ENCODE assay signal across 1 cellular context in genomic region chr14:102922490-102923200, GRCh38.
TF ChIP-seq lines count a peak whose summit lies in the region.

Gene AMN (plus strand): TSS chr14:102922663. CDS start chr14:102922689, 26 bp downstream.

TF ChIP-seq in HepG2, 621 proteins besides CTCF, POLR2A, EP300 and RAD21 (continued from another document and continues in another):
- TF ChIP-seq HBP1 (CRISPR knock-in tag; IDR thresholded peaks at IDR 0.05; ENCODE audit: low read depth) = peak; percentile 30; the same call in 1 of the 2 replicates
- TF ChIP-seq ZNF329 (CRISPR knock-in tag; IDR thresholded peaks at IDR 0.05; ENCODE audit: low read depth) = peak; percentile 75
- no peak for TF ChIP-seq TCF12 (IDR thresholded peaks at IDR 0.05)
- TF ChIP-seq TCF12 (CRISPR knock-in tag; IDR thresholded peaks at IDR 0.05) = no peak
- no peak for TF ChIP-seq SOX6 (IDR thresholded peaks at IDR 0.05)
- TF ChIP-seq SOX6 (CRISPR knock-in tag; IDR thresholded peaks at IDR 0.05) = peak; percentile 57; the same call in 1 of the 2 replicates
- no peak for TF ChIP-seq PLSCR1 (CRISPR knock-in tag; IDR thresholded peaks at IDR 0.05; ENCODE audit: borderline replicate concordance)
- TF ChIP-seq ZNF20 (CRISPR knock-in tag; IDR thresholded peaks at IDR 0.05) = no peak
- no peak for TF ChIP-seq ZNF740 (CRISPR knock-in tag; IDR thresholded peaks at IDR 0.05)
- TF ChIP-seq RFX3 (CRISPR knock-in tag; IDR thresholded peaks at IDR 0.05) = no peak
- TF ChIP-seq ZBTB4 (CRISPR knock-in tag; IDR thresholded peaks at IDR 0.05; ENCODE audit: borderline replicate concordance) = no peak
- TF ChIP-seq ZNF672 (CRISPR knock-in tag; IDR thresholded peaks at IDR 0.05) = no peak
- no peak for TF ChIP-seq CENPX (CRISPR knock-in tag; IDR thresholded peaks at IDR 0.05)
- no peak for TF ChIP-seq ZNF773 (CRISPR knock-in tag; IDR thresholded peaks at IDR 0.05; ENCODE audit: borderline replicate concordance)
- TF ChIP-seq CCAR2 (optimal IDR thresholded peaks at IDR 0.05; ENCODE audit: low read depth, low read length) = no peak
- peak; percentile 96 for TF ChIP-seq ELF1 (CRISPR knock-in tag; IDR thresholded peaks at IDR 0.05)
- no peak for TF ChIP-seq NCOA5 (CRISPR knock-in tag; IDR thresholded peaks at IDR 0.05)
- TF ChIP-seq HOXA5 (CRISPR knock-in tag; IDR thresholded peaks at IDR 0.05) = peak; percentile 68; the same call in 1 of the 2 replicates
- peak; percentile 64; the same call in 1 of the 2 replicates for TF ChIP-seq ETV6 (CRISPR knock-in tag; conservative IDR thresholded peaks at IDR 0.05)
- 0 out of 2 replicates have a peak, but pooled peaks have one; percentile 38 for TF ChIP-seq KLF9 (CRISPR knock-in tag; IDR thresholded peaks at IDR 0.05; ENCODE audit: low read depth)
- no peak for TF ChIP-seq DBP (CRISPR knock-in tag; IDR thresholded peaks at IDR 0.05; ENCODE audit: not compliant biosample characterization)
- TF ChIP-seq SP5 (CRISPR knock-in tag; IDR thresholded peaks at IDR 0.05; ENCODE audit: borderline replicate concordance, low read depth) = peak; percentile 81
- TF ChIP-seq MAFK (conservative IDR thresholded peaks at IDR 0.05 in 1 of 2, IDR thresholded peaks at IDR 0.05 in 1 of 2; ENCODE audit: low read length in 2 of 2) = no peak
- 0 out of 2 replicates have a peak, but pooled peaks have one; percentile 35 for TF ChIP-seq XBP1 (CRISPR knock-in tag; IDR thresholded peaks at IDR 0.05)
- peak; percentile 93 for TF ChIP-seq ZNF687 (CRISPR knock-in tag; IDR thresholded peaks at IDR 0.05)
- TF ChIP-seq HMGXB4 (CRISPR knock-in tag; IDR thresholded peaks at IDR 0.05; ENCODE audit: borderline replicate concordance in 1 of 2, low read depth in 1 of 2) = peak; percentile 70 to 71; a peak in 3 of 4 replicates
- no peak for TF ChIP-seq FOXO4 (CRISPR knock-in tag; conservative IDR thresholded peaks at IDR 0.05)
- no peak for TF ChIP-seq ARID3A (IDR thresholded peaks at IDR 0.05; ENCODE audit: low read depth, low read length)
- TF ChIP-seq ZNF607 (CRISPR knock-in tag; IDR thresholded peaks at IDR 0.05; ENCODE audit: borderline replicate concordance) = no peak; the same call in 1 of the 2 replicates
- TF ChIP-seq POLR2AphosphoS5 (IDR thresholded peaks at IDR 0.05; ENCODE audit: low read depth, low read length) = peak; percentile 95
- TF ChIP-seq TBX3 (IDR thresholded peaks at IDR 0.05; ENCODE audit: borderline replicate concordance) = no peak
- TF ChIP-seq FOXP4 (CRISPR knock-in tag; IDR thresholded peaks at IDR 0.05) = peak; percentile 60; the same call in 1 of the 2 replicates
- peak; percentile 70; the same call in 1 of the 2 replicates for TF ChIP-seq ZC3H13 (CRISPR knock-in tag; IDR thresholded peaks at IDR 0.05)
- TF ChIP-seq SMARCE1 (IDR thresholded peaks at IDR 0.05; ENCODE audit: borderline replicate concordance) = no peak
- TF ChIP-seq SMC3 (IDR thresholded peaks at IDR 0.05; ENCODE audit: low read length) = no peak
- no peak for TF ChIP-seq LRRFIP1 (CRISPR knock-in tag; conservative IDR thresholded peaks at IDR 0.05)
- peak; percentile 83 for TF ChIP-seq IKZF4 (CRISPR knock-in tag; IDR thresholded peaks at IDR 0.05; ENCODE audit: borderline replicate concordance, low read depth, not compliant biosample characterization)
- TF ChIP-seq ZNF703 (CRISPR knock-in tag; IDR thresholded peaks at IDR 0.05; ENCODE audit: borderline replicate concordance) = no peak
- peak; percentile 81; the same call in 1 of the 2 replicates for TF ChIP-seq SPEN (CRISPR knock-in tag; IDR thresholded peaks at IDR 0.05; ENCODE audit: low read depth)
